24 cellular contexts compared by ENCODE assay signal in the genomic region with DNA sequence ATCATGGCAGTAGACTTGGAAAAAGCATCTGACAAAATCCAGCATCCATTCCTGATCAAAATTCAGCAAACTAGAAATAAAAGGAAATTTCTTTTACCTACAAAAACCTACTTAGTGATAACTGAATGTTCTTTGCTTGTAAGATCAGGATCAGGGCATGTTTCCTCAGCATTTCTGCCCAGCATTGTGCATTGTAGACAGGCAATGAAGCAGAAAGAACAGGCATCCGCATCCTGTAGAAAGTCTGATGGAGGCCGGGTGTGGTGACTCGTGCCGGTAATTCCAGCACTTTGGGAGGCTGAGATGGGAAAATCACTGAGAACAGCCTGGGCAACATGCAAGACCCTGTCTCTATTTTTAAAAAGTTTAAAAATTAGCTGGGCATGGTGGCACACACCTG. TPM values are rescaled to one million over a fixed set of nuclear protein-coding genes. Genes with fewer than 3 reads are reported as not detected.
"Had no signal": no experiment of that assay in that cellular context is flagged by ENCODE, and none has a peak within 500 bp of the region (broad histone marks: within the 10 kb centered on the region; RNA-seq: fewer than 3 reads in every experiment).

No MANE protein-coding gene starts in this region.

- H3K9me3 ChIP-seq: heart right ventricle, ovary had no signal

- H3K4me2 ChIP-seq: neural progenitor cell had no signal

- H2AFZ ChIP-seq: neural progenitor cell had no signal

- H3K4me3 ChIP-seq: dorsolateral prefrontal cortex, heart right ventricle, lung, neural progenitor cell, ovary had no signal

- H3K9ac ChIP-seq: neural progenitor cell had no signal

- H3K27me3 ChIP-seq: dorsolateral prefrontal cortex, neural progenitor cell, ovary had no signal

- DNase-seq: cortex of kidney; dorsolateral prefrontal cortex; effector CD8-positive, alpha-beta T cell; heart right ventricle; hypothalamus; immature natural killer cell; left colon; left ventricle myocardium superior; mesenchymal stem cell; midbrain; nucleus accumbens; ovary; right cardiac atrium; small intestine; stimulated activated CD4-positive, alpha-beta T cell treated with anti-CD3 and anti-CD28 coated beads, Interleukin-12 subunit alpha, Interleukin-12 subunit beta, amount 100 ng/mL, for 4 hours; stimulated activated naive CD4-positive, alpha-beta T cell treated with Interleukin-2 at 50 U/mL for 16 hours; trophoblast cell had no signal

- H3K36me3 ChIP-seq: heart right ventricle, neural progenitor cell, ovary had no signal

- H3K4me1 ChIP-seq: heart right ventricle, neural progenitor cell had no signal

- ATAC-seq: esophagus mucosa; heart right ventricle; left colon; left ventricle myocardium superior; natural killer cell treated with Interleukin-12 subunit alpha and Interleukin-12 subunit beta and Interleukin-15 and Interleukin-18, amount 100 ng/mL, for 72 hours; right cardiac atrium had no signal

- H3K27ac ChIP-seq: dorsolateral prefrontal cortex, heart right ventricle, neural progenitor cell, ovary had no signal

RNA-seq across cellular contexts. Expression of a gene that starts 48.2 kb away (rescaled TPM):
- total RNA-seq: natural killer cell treated with Interleukin-12 subunit alpha and Interleukin-12 subunit beta and Interleukin-15 and Interleukin-18, amount 100 ng/mL, for 72 hours had no signal
- polyA plus RNA-seq: keratinocyte had no signal

RNA-seq across cellular contexts. Expression of a gene that starts 52.8 kb away (rescaled TPM):
- total RNA-seq: esophagus mucosa, glomerular endothelial cell had no signal
- polyA plus RNA-seq: fibroblast of lung, keratinocyte had no signal
